8 cellular contexts compared by ENCODE assay signal in the genomic region with DNA sequence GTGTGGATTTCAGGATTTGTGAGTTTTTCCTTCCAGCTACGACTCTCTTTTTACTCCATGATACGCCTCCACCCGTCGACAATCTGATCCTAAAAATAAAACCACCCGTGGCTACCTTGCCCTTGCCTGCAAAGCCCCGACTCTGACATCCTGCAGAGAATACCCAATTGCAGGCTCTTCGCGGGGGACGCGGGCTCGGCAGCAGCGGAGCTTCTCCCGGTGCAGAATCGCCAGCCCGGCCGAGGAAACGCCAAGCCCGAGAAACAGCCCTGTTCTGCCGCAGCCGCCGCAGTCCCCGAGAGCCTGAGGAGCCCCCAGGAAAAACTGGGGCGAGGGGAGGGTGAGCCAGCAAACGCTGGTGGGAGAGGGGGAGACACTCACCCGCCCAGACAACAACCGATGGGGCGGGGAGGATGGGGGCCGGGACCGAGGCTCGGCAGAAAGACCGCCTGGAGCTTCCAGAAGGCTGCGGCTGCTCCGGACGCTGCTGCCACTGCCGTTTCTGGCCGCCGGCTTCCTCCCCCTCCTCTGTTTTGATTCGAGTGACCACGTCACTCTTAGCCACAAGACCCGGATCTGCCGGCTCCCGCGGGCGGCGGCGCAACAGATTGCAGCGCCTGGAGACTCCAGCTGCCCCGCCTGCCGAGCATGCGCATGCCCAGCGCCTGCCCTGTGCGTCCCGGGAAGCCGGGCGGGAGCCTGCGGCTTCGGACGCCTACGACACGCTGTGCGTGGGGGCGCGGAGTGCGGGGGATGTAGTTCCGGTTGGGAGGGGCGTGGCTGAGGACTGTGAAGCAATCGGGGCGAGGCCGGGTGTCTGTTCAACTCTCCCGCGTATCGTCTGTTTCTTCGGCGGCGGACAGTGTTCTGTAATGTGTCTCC. TPM values are rescaled to one million over a fixed set of nuclear protein-coding genes. Genes with fewer than 3 reads are reported as not detected.
A peak's percentile ranks its signal among the peaks of the same experiment; 100 is the strongest.
DNase-seq lines count a peak whose midpoint lies in the region; TF ChIP-seq lines count a peak whose summit lies in the region.

Gene SMIM14 (minus strand): TSS at position 508 of the 882 bp plus-strand sequence. CDS start 33,720 bp downstream, outside the sequence.

- H3K9me3 ChIP-seq in ES-I3 (ENCODE audit: control insufficient read depth, insufficient read depth, low read length) (no peaks in the 10 kb centered on the region), MG63 (no peaks in the 10 kb centered on the region), stomach (no peaks in the 10 kb centered on the region)

- H3K27ac ChIP-seq in stomach, result peak within 1 kb of the TSS; percentile 96 to 99 (median 98)

- peak; percentile 97 for DNase-seq in H7
- peak; percentile 96 for DNase-seq in MG63
- peak; percentile 54 for DNase-seq in SIG-M5 (lab: John Stamatoyannopoulos, UW)
- peak; percentile 83 for DNase-seq in activated gamma-delta T cell treated with anti-CD3 and anti-CD28 coated beads, Interleukin-2, amount 50 U/mL, for 16 hours (ENCODE audit: low read depth)
- DNase-seq in fibroblast of villous mesenchyme (ENCODE audit: low read depth), result peak; percentile 99
- peak; percentile 97 for DNase-seq in neural crest cell (ENCODE audit: low read depth, low spot score)
- DNase-seq in stomach, result peak; percentile 98

- no peaks in the 10 kb centered on the region for H3K9me3 Mint-ChIP-seq in neural crest cell

- peak in 2 of 4 donors; percentile 94 to 95 for TF ChIP-seq POLR2A in stomach (IDR thresholded peaks at IDR 0.05)

- H3K27me3 ChIP-seq in H7 (ENCODE audit: control insufficient read depth, insufficient read depth, low read length) (no peaks in the 10 kb centered on the region), MG63 (no peaks in the 10 kb centered on the region), stomach (no peaks in the 10 kb centered on the region)

- no peak for TF ChIP-seq EP300 in stomach (IDR thresholded peaks at IDR 0.05)

- peaks cover 16% of the 10 kb centered on the region for H3K4me1 ChIP-seq in ES-I3 (ENCODE audit: insufficient read depth, low read length)
- peaks cover 25 to 43% (median 33%) of the 10 kb centered on the region in 4 donors for H3K4me1 ChIP-seq in stomach

- 0 to 1% (median 0%) methylated on average over 48 to 75 of the region's 75 CpGs for WGBS in stomach, 5 donors

- H3K4me3 ChIP-seq in H7 (ENCODE audit: insufficient read depth, low read depth, low read length) (peak within 1 kb of the TSS; percentile 79), MG63 (peak within 1 kb of the TSS; percentile 76), fibroblast of villous mesenchyme (ENCODE audit: low read depth, low read length) (peak within 1 kb of the TSS; percentile 97), stomach (peak within 1 kb of the TSS; percentile 74 to 92 (median 76))

- intact Hi-C loops in stomach (cut with DNase I; ENCODE audit: low total_unique reads), result no loop called here

- H3K27me3 Mint-ChIP-seq in neural crest cell (ENCODE audit: low read depth), result peaks cover 2% of the 10 kb centered on the region

- H3K36me3 ChIP-seq in ES-I3 (ENCODE audit: insufficient read depth, low read length) (no peaks in the 10 kb centered on the region), H7 (replicated peaks; ENCODE audit: control insufficient read depth, insufficient read depth, low read length) (no peaks in the 10 kb centered on the region; the same call in 1 of the 2 replicates), MG63 (no peaks in the 10 kb centered on the region), stomach (peaks cover 0 to 5% (median 3%) of the 10 kb centered on the region in 4 donors)

- peaks cover 28% of the 10 kb centered on the region for H3K4me1 Mint-ChIP-seq in neural crest cell

- no peaks in the 10 kb centered on the region for H3K36me3 Mint-ChIP-seq in neural crest cell (ENCODE audit: low read depth)

- TF ChIP-seq CTCF in fibroblast of villous mesenchyme (IDR thresholded peaks at IDR 0.05; ENCODE audit: insufficient read depth, low read depth, low read length) (no peak), neural crest cell (conservative IDR thresholded peaks at IDR 0.05) (no peak), stomach (IDR thresholded peaks at IDR 0.05) (peak in 1 of 7 experiments; percentile 26)

- peak within 1 kb of the TSS; percentile 89 for H3K9ac ChIP-seq in ES-I3 (ENCODE audit: low read depth, low read length)

- peak within 1 kb of the TSS; percentile 88 for H3K4me3 Mint-ChIP-seq in neural crest cell

- peak within 1 kb of the TSS; percentile 97 for H3K27ac Mint-ChIP-seq in neural crest cell (ENCODE audit: unreplicated experiment)

RNA-seq across cellular contexts. Expression of gene SMIM14, which starts in this region (rescaled TPM):
- 30.3 and 60.0 TPM in 2 replicates for total RNA-seq in H7 (2014; rRNA removed; shearing (Covaris generic))
- 19.0 and 19.5 TPM in 2 replicates for total RNA-seq in MG63 (2014; rRNA removed; shearing (Covaris generic); ENCODE audit: low replicate concordance)
- 24.5 and 29.4 TPM in 2 replicates for total RNA-seq in fibroblast of villous mesenchyme
- total RNA-seq in neural crest cell, result 7.9 and 9.8 TPM in 2 replicates
- 10 to 100 TPM; 11.1 to 72.9 (median 24.0) TPM for total RNA-seq in stomach
- polyA plus RNA-seq in stomach, result 10 to 100 TPM; 16.4 to 83.6 (median 41.4) TPM

Comparison
In these comparisons a context has a peak if more than half of its experiments do, and no peak if none do; other contexts are left out.
1. Peak in every context shown above with its lines: DNase-seq, H3K4me3 ChIP-seq and H3K27ac ChIP-seq.